In the genomic region with DNA sequence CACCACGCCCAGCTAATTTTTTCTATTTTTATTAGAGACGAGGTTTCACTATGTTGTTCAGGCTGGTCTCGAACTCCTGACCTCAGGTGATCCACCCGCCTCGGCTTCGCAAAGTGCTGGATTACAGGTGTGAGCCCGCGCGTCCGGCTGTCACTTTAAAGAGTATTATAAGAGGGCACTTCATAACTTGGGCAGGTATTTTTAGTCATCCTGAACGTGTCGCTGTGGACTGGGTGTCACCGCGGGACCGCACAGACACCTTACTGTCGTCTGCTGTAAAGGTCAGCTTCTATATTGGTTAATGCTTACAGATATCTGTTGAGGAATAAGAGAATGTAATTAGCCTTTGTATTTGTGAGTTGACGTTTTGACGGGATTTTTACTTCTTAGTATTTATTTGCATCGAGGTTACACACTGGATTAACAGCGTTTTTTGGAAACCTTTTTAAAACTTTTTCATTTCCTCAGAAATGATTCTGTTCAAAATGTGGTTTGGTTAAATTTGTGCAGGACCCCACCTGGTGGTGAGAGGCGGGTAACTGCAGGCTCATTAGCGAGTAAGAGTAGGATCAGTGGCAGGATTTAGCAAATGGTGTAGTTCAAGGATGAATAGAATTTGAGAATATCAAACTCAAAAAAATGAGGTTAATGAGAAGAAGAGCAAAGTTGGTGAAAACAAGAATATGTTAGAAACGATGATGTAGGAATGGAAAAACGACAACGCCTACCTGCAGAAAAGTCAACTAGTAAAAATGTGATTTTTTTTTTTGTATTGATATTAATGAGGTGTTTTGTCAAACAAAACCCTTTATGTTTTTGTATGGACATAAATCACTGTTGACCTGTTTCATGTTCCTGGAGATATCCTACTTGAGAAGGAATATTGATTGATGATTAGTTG, we compare ENCODE assay signal across 8 cellular contexts. TPM values are rescaled to one million over a fixed set of nuclear protein-coding genes. Genes with fewer than 3 reads are reported as not detected.
DNase-seq lines count a peak whose midpoint lies in the region; TF ChIP-seq lines count a peak whose summit lies in the region.

No MANE protein-coding gene starts in this region.

- H3K27me3 ChIP-seq in osteoblast (ENCODE audit: insufficient read depth, low read length), result no peaks in the 10 kb centered on the region

- H3K4me1 Mint-ChIP-seq in type B pancreatic cell (ENCODE audit: unreplicated experiment), result peaks cover 20% of the 10 kb centered on the region

- H3K27ac ChIP-seq in osteoblast (ENCODE audit: low read depth, low read length), result no peak overlapping the region

- peak; percentile 92 for TF ChIP-seq CTCF in foreskin fibroblast (IDR thresholded peaks at IDR 0.05; ENCODE audit: low read depth, low read length)
- TF ChIP-seq CTCF in osteoblast (IDR thresholded peaks at IDR 0.05; ENCODE audit: extremely low read depth, low read depth, low read length), result peak; percentile 97
- TF ChIP-seq CTCF in type B pancreatic cell (conservative IDR thresholded peaks at IDR 0.05), result peak; percentile 89

- H3K9me3 ChIP-seq in osteoblast (ENCODE audit: low read depth, low read length), result no peaks in the 10 kb centered on the region

- H3K9me3 Mint-ChIP-seq in type B pancreatic cell, result peaks cover 3% of the 10 kb centered on the region

- H3K4me3 ChIP-seq in foreskin fibroblast (ENCODE audit: low read depth in 1 of 2, low read length in 2 of 2) (no peak overlapping the region), osteoblast (ENCODE audit: insufficient read depth, low read length) (peak overlapping the region; percentile 1)

- peaks cover 18% of the 10 kb centered on the region for H3K36me3 Mint-ChIP-seq in type B pancreatic cell

- H3K79me2 ChIP-seq in osteoblast (ENCODE audit: insufficient read depth, low read length), result peaks cover 77% of the 10 kb centered on the region

- no peak overlapping the region for H2AFZ ChIP-seq in osteoblast (ENCODE audit: low read length)

- peak overlapping the region; percentile 72 for H3K27ac Mint-ChIP-seq in type B pancreatic cell

- no peaks in the 10 kb centered on the region for H3K27me3 Mint-ChIP-seq in type B pancreatic cell

- peak overlapping the region; percentile 47 for H3K4me2 ChIP-seq in osteoblast (ENCODE audit: insufficient read depth, low read length)

- DNase-seq in NCI-H1436 (lab: John Stamatoyannopoulos, UW) (peak; percentile 46), NCI-H1436 treated with DMSO at 0.1 percent for 48 hours (lab: John Stamatoyannopoulos, UW) (no peak), HPDE6-E6E7 (ENCODE audit: extremely low spot score) (peak; percentile 43), RPMI8226 (peak; percentile 75), foreskin fibroblast (peak; percentile 62 to 86), osteoblast (ENCODE audit: insufficient read length, low spot score, missing footprints) (peak; percentile 97), type B pancreatic cell (ENCODE audit: extremely low spot score, unreplicated experiment) (no peak)
- DNase-seq in activated gamma-delta T cell treated with anti-CD3 and anti-CD28 coated beads, Interleukin-2, amount 50 U/mL, for 16 hours (ENCODE audit: low read depth), result peak; percentile 51

- peaks cover 15% of the 10 kb centered on the region for H3K4me1 ChIP-seq in osteoblast (ENCODE audit: insufficient read depth, low read length)

- no peaks in the 10 kb centered on the region for H3K36me3 ChIP-seq in osteoblast (ENCODE audit: insufficient read depth, low read length)

- H4K20me1 ChIP-seq in osteoblast (ENCODE audit: insufficient read depth, low read length), result peaks cover 69% of the 10 kb centered on the region

- peak overlapping the region; percentile 52 for H3K4me3 Mint-ChIP-seq in type B pancreatic cell

RNA-seq across cellular contexts. Expression of a gene that starts 3.2 kb away (rescaled TPM):
- total RNA-seq in osteoblast, result 84.3 and 84.7 TPM in 2 replicates
- total RNA-seq in type B pancreatic cell (ENCODE audit: low replicate concordance), result 97.2 and 107 TPM in 2 replicates

Comparison
In these comparisons a context has a peak if more than half of its experiments do, and no peak if none do; other contexts are left out.
1. DNase-seq: peak in NCI-H1436 (single experiment), HPDE6-E6E7 (single experiment), RPMI8226 (single experiment), activated gamma-delta T cell treated with anti-CD3 and anti-CD28 coated beads, Interleukin-2, amount 50 U/mL, for 16 hours (single experiment), foreskin fibroblast (2 of 2) and osteoblast (single experiment); none in NCI-H1436 treated with DMSO at 0.1 percent for 48 hours (single experiment) and type B pancreatic cell (single experiment).
2. Peak in every context shown above with its lines, with median percentiles within 50 percentile points of each other: CTCF ChIP-seq.